18 cellular contexts compared by ENCODE assay signal in genomic region chr17:1959871-1960569, GRCh38.
DNase-seq lines count a peak whose midpoint lies in the region; ATAC-seq, FAIRE-seq and TF ChIP-seq lines count a peak whose summit lies in the region.
"Had no signal": no experiment of that assay in that cellular context is flagged by ENCODE, and none has a peak within 500 bp of the region (broad histone marks: within the 10 kb centered on the region; RNA-seq: fewer than 3 reads in every experiment).

No MANE protein-coding gene starts in this region.

- H3K36me3 ChIP-seq in K562 (ENCODE audit: control insufficient read depth, insufficient read depth, low read length) (no peaks in the 10 kb centered on the region), left lung (no peaks in the 10 kb centered on the region)
- H3K36me3 ChIP-seq: sigmoid colon had no signal

- no peak overlapping the region for H2AFZ ChIP-seq in K562 (ENCODE audit: low read depth, low read length)

- H4K20me1 ChIP-seq in K562 (replicated peaks; ENCODE audit: control insufficient read depth, insufficient read depth, low read length) = no peaks in the 10 kb centered on the region

- H3K9ac ChIP-seq in K562 (ENCODE audit: insufficient read depth in 1 of 2, low read depth in 2 of 2, low read length in 2 of 2) = no peak overlapping the region

- no peak for TF ChIP-seq EP300 in K562 (IDR thresholded peaks at IDR 0.05; ENCODE audit: low read length)

- DNase-seq in NCI-H1436 (lab: John Stamatoyannopoulos, UW) (peak; percentile 32), NCI-H1436 treated with DMSO at 0.1 percent for 48 hours (lab: John Stamatoyannopoulos, UW) (no peak), K562 (ENCODE audit: extremely low read depth in 1 of 4, low spot score in 3 of 4) (no peak), left lung (no peak), superior temporal gyrus (ENCODE audit: extremely low spot score) (peak; percentile 47)
- DNase-seq: activated CD4-positive, alpha-beta T cell treated with anti-CD3 and anti-CD28 coated beads, Interleukin-2, amount 10 ng/mL, durations not matched to agents 7 days and 5 days; aorta; effector CD4-positive, alpha-beta T cell; islet precursor cell; NCI-H526 treated with DMSO at 0.1 percent for 48 hours; sigmoid colon; stimulated activated naive CD8-positive, alpha-beta T cell treated with anti-CD3 and anti-CD28 coated beads, Interleukin-15, amount 100 ng/mL, for 72 hours; T1000 had no signal

- WGBS in K562 (ENCODE audit: insufficient coverage, low coverage, missing lambda C conversion rate) = 18% methylated on average over 15 of the region's 18 CpGs

- no peak for TF ChIP-seq RAD21 in K562 (CRISPR knock-in tag; conservative IDR thresholded peaks at IDR 0.05 in 1 of 2, IDR thresholded peaks at IDR 0.05 in 1 of 2)

- TF ChIP-seq CTCF in K562 (IDR thresholded peaks at IDR 0.05 in 2 of 3, conservative IDR thresholded peaks at IDR 0.05 in 1 of 3; ENCODE audit: insufficient read depth in 2 of 3, low read depth in 1 of 3, low read length in 3 of 3) (no peak), left lung (IDR thresholded peaks at IDR 0.05) (no peak)

- no peaks in the 10 kb centered on the region for H3K9me3 ChIP-seq in K562 (replicated peaks; ENCODE audit: control insufficient read depth, insufficient read depth, low read depth, low read length)
- no peaks in the 10 kb centered on the region for H3K9me3 ChIP-seq in left lung
- H3K9me3 ChIP-seq: sigmoid colon had no signal

- H3K79me2 ChIP-seq in K562 (ENCODE audit: control insufficient read depth, insufficient read depth, low read length) = no peaks in the 10 kb centered on the region

- H3K4me1 ChIP-seq in K562 (replicated peaks in 1 of 2; ENCODE audit: control insufficient read depth in 2 of 2, insufficient read depth in 2 of 2, low read length in 2 of 2) (peaks cover 0 to 7% of the 10 kb centered on the region in 2 experiments; a peak in 3 of 5 replicates), left lung (no peaks in the 10 kb centered on the region)

- H3K9me1 ChIP-seq in K562 (ENCODE audit: control insufficient read depth, insufficient read depth, low read length) = no peaks in the 10 kb centered on the region

- BruUV-seq in K562 (replicated peaks; lab: Mats Ljungman, UMichigan) = no TSS peak

- no peak overlapping the region for H3K4me2 ChIP-seq in K562 (ENCODE audit: insufficient read depth, low read length)

- FAIRE-seq in K562 (lab: Jason Lieb, UNC) = no peak
- FAIRE-seq: HepG2 had no signal

- CTCF ChIA-PET in K562 (lab: Yijun Ruan, JAX; ENCODE audit: low intra/inter-chr PET ratio) = no interaction called here

- in situ Hi-C loops in K562 (cut with MboI) = no loop called here

- ATAC-seq in K562 (no peak), left lung (peak; percentile 89), HG03280 (IDR thresholded peaks at IDR 0.05; ENCODE audit: unreplicated experiment) (no peak), GM21786 (IDR thresholded peaks at IDR 0.05; ENCODE audit: unreplicated experiment) (no peak), HG03571 (IDR thresholded peaks at IDR 0.05; ENCODE audit: unreplicated experiment) (no peak)
- ATAC-seq: activated T-helper 17 cell treated with anti-CD3 and anti-CD28 coated beads, Interleukin-2, amount 50 U/mL, for 72 hours; HepG2; stimulated activated naive CD8-positive, alpha-beta T cell treated with anti-CD3 and anti-CD28 coated beads, Interleukin-15, amount 100 ng/mL, for 72 hours had no signal

- intact Hi-C loops in K562 (cut with micrococcal nuclease) = no loop called here
- intact Hi-C loops in left lung (cut with DNase I) = no loop called here

- H3K27ac ChIP-seq in K562 (ENCODE audit: extremely low read depth, low read depth, low read length) (no peak overlapping the region), left lung (no peak overlapping the region)

- H3K4me3 ChIP-seq in K562 = no peak overlapping the region
- no peak overlapping the region for H3K4me3 ChIP-seq in left lung

- TF ChIP-seq POLR2A in K562 (conservative IDR thresholded peaks at IDR 0.05) = no peak

- POLR2A ChIA-PET in K562 (lab: Yijun Ruan, JAX) = interaction anchor here (0.6 to 1.1 kb wide), 2 partner anchors 12 to 51 kb away, joined by 3 to 4 read pairs; no protein-coding TSS in a partner anchor

- H3K27me3 ChIP-seq in K562 (ENCODE audit: control insufficient read depth in 2 of 2, insufficient read depth in 2 of 2, low read length in 2 of 2) (peaks cover 0 to 11% of the 10 kb centered on the region in 2 experiments; a peak in 2 of 5 replicates), left lung (no peaks in the 10 kb centered on the region)
- H3K27me3 ChIP-seq: sigmoid colon had no signal

TF ChIP-seq in K562, 482 proteins besides CTCF, POLR2A, EP300 and RAD21:
- TF ChIP-seq, protein P1, sequence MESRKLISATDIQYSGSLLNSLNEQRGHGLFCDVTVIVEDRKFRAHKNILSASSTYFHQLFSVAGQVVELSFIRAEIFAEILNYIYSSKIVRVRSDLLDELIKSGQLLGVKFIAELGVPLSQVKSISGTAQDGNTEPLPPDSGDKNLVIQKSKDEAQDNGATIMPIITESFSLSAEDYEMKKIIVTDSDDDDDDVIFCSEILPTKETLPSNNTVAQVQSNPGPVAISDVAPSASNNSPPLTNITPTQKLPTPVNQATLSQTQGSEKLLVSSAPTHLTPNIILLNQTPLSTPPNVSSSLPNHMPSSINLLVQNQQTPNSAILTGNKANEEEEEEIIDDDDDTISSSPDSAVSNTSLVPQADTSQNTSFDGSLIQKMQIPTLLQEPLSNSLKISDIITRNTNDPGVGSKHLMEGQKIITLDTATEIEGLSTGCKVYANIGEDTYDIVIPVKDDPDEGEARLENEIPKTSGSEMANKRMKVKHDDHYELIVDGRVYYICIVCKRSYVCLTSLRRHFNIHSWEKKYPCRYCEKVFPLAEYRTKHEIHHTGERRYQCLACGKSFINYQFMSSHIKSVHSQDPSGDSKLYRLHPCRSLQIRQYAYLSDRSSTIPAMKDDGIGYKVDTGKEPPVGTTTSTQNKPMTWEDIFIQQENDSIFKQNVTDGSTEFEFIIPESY (CRISPR knock-in tag; IDR thresholded peaks at IDR 0.05) = 0 out of 2 replicates have a peak, but pooled peaks have one; percentile 15
- TF ChIP-seq BCL6 (CRISPR knock-in tag; IDR thresholded peaks at IDR 0.05) (no peak), XRCC4 (IDR thresholded peaks at IDR 0.05; ENCODE audit: extremely low read depth, insufficient read depth, insufficient read length) (no peak)
TF ChIP-seq in K562: peak in this region for 1.

Comparison
In these comparisons a context has a peak if more than half of its experiments do, and no peak if none do; other contexts are left out.
1. DNase-seq: peak in NCI-H1436 (single experiment) and superior temporal gyrus (single experiment); none in NCI-H1436 treated with DMSO at 0.1 percent for 48 hours (single experiment), K562 (0 of 4) and left lung (0 of 2).